1 cellular context compared by ENCODE assay signal in the genomic region with DNA sequence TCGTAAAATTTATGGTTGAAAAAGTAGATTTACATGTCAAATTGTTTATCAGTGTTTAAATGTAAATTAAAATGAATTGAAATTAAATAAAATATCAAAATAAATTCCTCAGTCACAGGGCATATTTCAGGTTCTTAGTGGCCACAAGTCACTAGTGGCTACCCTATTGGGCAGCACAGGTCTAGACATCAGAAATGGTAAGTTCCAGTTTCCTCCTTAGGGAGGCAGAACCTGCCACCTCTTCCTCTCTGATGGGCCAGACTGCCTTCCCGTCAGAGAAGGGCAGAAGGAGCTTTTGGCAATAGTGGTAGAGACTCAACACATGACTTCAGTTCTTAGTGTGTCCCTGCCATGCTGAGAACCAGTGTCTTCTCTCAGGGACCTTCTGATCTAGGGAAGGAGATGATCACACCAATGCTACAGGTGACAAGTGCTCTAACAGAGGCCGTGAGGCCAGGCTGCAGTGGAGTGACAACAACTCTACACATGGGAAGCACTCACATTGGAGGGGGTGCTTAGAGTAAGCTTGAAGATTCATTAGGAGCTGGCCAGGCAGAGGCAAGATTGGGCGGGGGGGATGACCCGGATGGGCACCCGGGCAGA.
TF ChIP-seq lines count a peak whose summit lies in the region.

No MANE protein-coding gene starts in this region.

TF ChIP-seq in HepG2, 621 proteins besides CTCF, POLR2A, EP300 and RAD21:
- TF ChIP-seq, protein P1, sequence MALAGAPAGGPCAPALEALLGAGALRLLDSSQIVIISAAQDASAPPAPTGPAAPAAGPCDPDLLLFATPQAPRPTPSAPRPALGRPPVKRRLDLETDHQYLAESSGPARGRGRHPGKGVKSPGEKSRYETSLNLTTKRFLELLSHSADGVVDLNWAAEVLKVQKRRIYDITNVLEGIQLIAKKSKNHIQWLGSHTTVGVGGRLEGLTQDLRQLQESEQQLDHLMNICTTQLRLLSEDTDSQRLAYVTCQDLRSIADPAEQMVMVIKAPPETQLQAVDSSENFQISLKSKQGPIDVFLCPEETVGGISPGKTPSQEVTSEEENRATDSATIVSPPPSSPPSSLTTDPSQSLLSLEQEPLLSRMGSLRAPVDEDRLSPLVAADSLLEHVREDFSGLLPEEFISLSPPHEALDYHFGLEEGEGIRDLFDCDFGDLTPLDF (CRISPR knock-in tag; IDR thresholded peaks at IDR 0.05): no peak
